ENCODE assay signal across 22 cellular contexts in genomic region chr2:155218292-155218924, GRCh38.
DNase-seq lines count a peak whose midpoint lies in the region; ATAC-seq and TF ChIP-seq lines count a peak whose summit lies in the region.
"Had no signal": no experiment of that assay in that cellular context is flagged by ENCODE, and none has a peak within 500 bp of the region (broad histone marks: within the 10 kb centered on the region; RNA-seq: fewer than 3 reads in every experiment).

No MANE protein-coding gene starts in this region.

- ATAC-seq in GM18502 (IDR thresholded peaks at IDR 0.05; ENCODE audit: poor library complexity, unreplicated experiment) (peak; percentile 53), GM19395 (IDR thresholded peaks at IDR 0.05; ENCODE audit: unreplicated experiment) (peak; percentile 55), HG02678 (IDR thresholded peaks at IDR 0.05; ENCODE audit: unreplicated experiment) (peak; percentile 32), HG03521 (IDR thresholded peaks at IDR 0.05; ENCODE audit: unreplicated experiment) (peak; percentile 37), T-helper 17 cell (no peak)
- ATAC-seq: heart left ventricle, left cardiac atrium, psoas muscle had no signal

- no peaks in the 10 kb centered on the region for H3K27me3 Mint-ChIP-seq in HFFc6 (ENCODE audit: insufficient read depth)
- H3K27me3 Mint-ChIP-seq in T-helper 17 cell: no peaks in the 10 kb centered on the region
- H3K27me3 Mint-ChIP-seq: IgD-negative memory B cell had no signal

- no peaks in the 10 kb centered on the region for H3K4me1 ChIP-seq in thyroid gland
- H3K4me1 ChIP-seq: Caco-2, heart left ventricle, psoas muscle, transverse colon had no signal

- H3K4me3 Mint-ChIP-seq in HFFc6 (no peak overlapping the region), T-helper 17 cell (no peak overlapping the region)
- H3K4me3 Mint-ChIP-seq: IgD-negative memory B cell had no signal

- peaks cover 27% of the 10 kb centered on the region for H3K9me3 Mint-ChIP-seq in HFFc6

- POLR2A ChIA-PET in GM10248 (lab: Yijun Ruan, JAX): no interaction called here

- intact Hi-C loops in thyroid gland (cut with DNase I): no loop called here

- no peak for TF ChIP-seq POLR2A in thyroid gland (IDR thresholded peaks at IDR 0.05)

- H3K9me3 ChIP-seq in thyroid gland: no peaks in the 10 kb centered on the region
- H3K9me3 ChIP-seq in T-helper 17 cell (ENCODE audit: control insufficient read depth, low read length, poor library complexity, severe bottlenecking): no peaks in the 10 kb centered on the region
- H3K9me3 ChIP-seq: Caco-2, heart left ventricle, psoas muscle, transverse colon had no signal

- WGBS in thyroid gland, 2 donors: 88 to 90% methylated on average over 2 of the region's 2 CpGs

- H3K4me3 ChIP-seq in thyroid gland (replicated peaks in 1 of 3): no peak overlapping the region
- H3K4me3 ChIP-seq: heart left ventricle, psoas muscle, transverse colon had no signal

- H3K27ac ChIP-seq in thyroid gland: no peak overlapping the region
- H3K27ac ChIP-seq: heart left ventricle, psoas muscle, RWPE1, transverse colon had no signal

- no peaks in the 10 kb centered on the region for H3K27me3 ChIP-seq in thyroid gland
- H3K27me3 ChIP-seq: heart left ventricle, transverse colon had no signal

- DNase-seq in thyroid gland (no peak), GM10248 (ENCODE audit: extremely low spot score) (no peak), HFFc6 (no peak), T-helper 17 cell (no peak)
- DNase-seq: ACHN; activated CD4-positive, alpha-beta T cell treated with anti-CD3 and anti-CD28 coated beads for 4 hours; activated T-cell treated with anti-CD3 and anti-CD28 coated beads, Interleukin-2, amount 50 U/mL, for 1 hour; Caco-2; heart left ventricle; left cardiac atrium; NCI-H1436 treated with DMSO at 0.1 percent for 48 hours; NCI-H526; psoas muscle; stimulated activated CD8-positive, alpha-beta memory T cell treated with anti-CD3 and anti-CD28 coated beads, Interleukin-4, amount 100 ng/mL, for 48 hours; T-helper 2 cell; transverse colon had no signal

- H3K36me3 Mint-ChIP-seq in HFFc6 (ENCODE audit: low read depth): no peaks in the 10 kb centered on the region; the same call in 1 of the 2 replicates
- H3K36me3 Mint-ChIP-seq in T-helper 17 cell (ENCODE audit: low read depth): no peaks in the 10 kb centered on the region
- H3K36me3 Mint-ChIP-seq: IgD-negative memory B cell had no signal

- H3K27ac Mint-ChIP-seq in HFFc6 (no peak overlapping the region), T-helper 17 cell (no peak overlapping the region)
- H3K27ac Mint-ChIP-seq: IgD-negative memory B cell had no signal

- CTCF ChIA-PET in GM10248 (lab: Yijun Ruan, JAX): interaction anchor here (1.1 to 1.2 kb wide), 2 partner anchors 12 to 13 kb away, joined by 3 read pairs; no protein-coding TSS in a partner anchor

- H3K4me1 Mint-ChIP-seq in HFFc6 (ENCODE audit: low read depth) (no peaks in the 10 kb centered on the region), T-helper 17 cell (no peaks in the 10 kb centered on the region)
- H3K4me1 Mint-ChIP-seq: IgD-negative memory B cell had no signal

- TF ChIP-seq CTCF in thyroid gland (IDR thresholded peaks at IDR 0.05) (no peak), GM10248 (IDR thresholded peaks at IDR 0.05; ENCODE audit: control extremely low read depth, extremely low read depth, low read depth, missing control alignments) (no peak), HFFc6 (IDR thresholded peaks at IDR 0.05) (no peak)

- H3K36me3 ChIP-seq in thyroid gland: no peaks in the 10 kb centered on the region
- H3K36me3 ChIP-seq: heart left ventricle, transverse colon had no signal
